ENCODE assay signal across 10 cellular contexts in the genomic region with DNA sequence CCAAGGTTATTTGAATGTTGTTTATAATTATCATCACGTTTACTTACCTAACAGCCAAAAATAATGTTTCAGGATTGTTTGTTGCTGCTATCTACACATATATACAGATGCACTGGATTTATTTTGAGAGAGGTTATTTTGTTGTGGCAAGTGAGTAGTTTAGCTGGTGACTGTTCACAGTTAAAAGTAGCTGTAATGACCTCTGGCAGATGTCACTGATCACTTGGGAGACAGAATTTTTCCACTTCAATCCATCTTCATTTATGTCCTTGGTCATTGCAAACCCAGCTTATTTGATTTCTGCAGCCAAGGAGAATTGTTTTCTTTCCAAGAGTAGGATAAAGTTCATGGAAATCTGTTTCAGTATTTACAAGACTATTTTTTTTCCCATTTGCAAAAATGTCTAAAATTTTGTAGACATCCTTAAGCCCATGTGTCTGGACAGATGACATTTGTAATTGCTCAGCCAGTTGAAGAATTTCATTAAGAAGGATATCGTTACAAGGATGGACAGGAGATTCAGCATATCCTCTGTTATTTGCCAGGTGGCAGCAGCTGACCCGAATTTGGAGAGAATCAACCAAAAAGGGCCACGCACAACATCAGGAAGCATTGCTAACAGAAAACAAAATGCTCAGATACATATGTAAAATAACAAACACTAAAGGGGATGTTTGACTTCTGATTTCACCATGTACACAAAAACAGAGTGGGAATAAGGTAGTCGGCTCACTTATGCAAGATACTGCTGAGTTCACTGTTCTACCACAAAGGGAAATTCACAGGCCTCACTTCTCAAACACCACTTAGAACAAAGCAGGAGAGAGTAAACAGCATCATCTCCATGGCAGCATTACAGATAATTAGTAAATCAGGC.
DNase-seq lines count a peak whose midpoint lies in the region; ATAC-seq and TF ChIP-seq lines count a peak whose summit lies in the region.
"Had no signal": no experiment of that assay in that cellular context is flagged by ENCODE, and none has a peak within 500 bp of the region (broad histone marks: within the 10 kb centered on the region; RNA-seq: fewer than 3 reads in every experiment).

No MANE protein-coding gene starts in this region.

- H3T11ph ChIP-seq in H9 (ENCODE audit: low read length), result no peak overlapping the region

- H3K4me2 ChIP-seq in H9 (ENCODE audit: insufficient read depth, insufficient read length, low read length), result no peak overlapping the region
- H3K4me2 ChIP-seq: PC-9 had no signal

- no peak for TF ChIP-seq CTCF in H9 (conservative IDR thresholded peaks at IDR 0.05)

- no peak overlapping the region for H3K23ac ChIP-seq in H9 (ENCODE audit: insufficient read length, low read depth, low read length)

- peaks cover 63% of the 10 kb centered on the region for H3K36me3 Mint-ChIP-seq in activated T-helper 17 cell treated with anti-CD3 and anti-CD28 coated beads, Interleukin-2, amount 50 U/mL, for 72 hours (ENCODE audit: low read depth)
- no peaks in the 10 kb centered on the region for H3K36me3 Mint-ChIP-seq in H9 (ENCODE audit: insufficient read depth in 1 of 3, low read depth in 3 of 3)

- no peak overlapping the region for H2AFZ ChIP-seq in H9 (ENCODE audit: low read length)
- H2AFZ ChIP-seq: GM23248, PC-9 had no signal

- no peak overlapping the region for H4K91ac ChIP-seq in H9 (ENCODE audit: insufficient read length, low read depth, low read length)

- no peaks in the 10 kb centered on the region for H3K27me3 ChIP-seq in H9 (ENCODE audit: insufficient read depth, low read length)

- H3K9me3 ChIP-seq in H9 (ENCODE audit: control insufficient read depth, low read depth, low read length), result no peaks in the 10 kb centered on the region

- H2BK20ac ChIP-seq in H9 (ENCODE audit: low read depth, low read length, poor library complexity, severe bottlenecking), result no peak overlapping the region

- DNase-seq in G401 (ENCODE audit: low spot score) (peak; percentile 85), NCI-H2029 treated with DMSO at 0.1 percent for 48 hours (lab: John Stamatoyannopoulos, UW) (peak; percentile 61), medulla oblongata (ENCODE audit: extremely low spot score) (peak; percentile 17), H9 (no peak), HPDE6-E6E7 (ENCODE audit: extremely low spot score) (no peak)
- DNase-seq: GM23248, PC-9 had no signal

- H3K27me3 Mint-ChIP-seq in activated T-helper 17 cell treated with anti-CD3 and anti-CD28 coated beads, Interleukin-2, amount 50 U/mL, for 72 hours, result no peaks in the 10 kb centered on the region
- no peaks in the 10 kb centered on the region for H3K27me3 Mint-ChIP-seq in H9 (ENCODE audit: low read depth)

- no peak overlapping the region for H3K9ac ChIP-seq in H9 (ENCODE audit: extremely low read depth, insufficient read length, low read length)
- H3K9ac ChIP-seq: GM23248 had no signal

- no CpG with 5 or more reads among the region's 5 CpGs for WGBS in H9 (ENCODE audit: extremely low coverage, insufficient read length, low lambda C conversion rate)

- H2BK12ac ChIP-seq in H9 (ENCODE audit: insufficient read length, low read depth, low read length), result no peak overlapping the region

- H3K9me3 Mint-ChIP-seq in activated T-helper 17 cell treated with anti-CD3 and anti-CD28 coated beads, Interleukin-2, amount 50 U/mL, for 72 hours, result no peaks in the 10 kb centered on the region
- no peaks in the 10 kb centered on the region for H3K9me3 Mint-ChIP-seq in H9

- ATAC-seq in activated T-helper 17 cell treated with anti-CD3 and anti-CD28 coated beads, Interleukin-2, amount 50 U/mL, for 72 hours (replicated peaks), result peak; percentile 91
- ATAC-seq in GM18520 (IDR thresholded peaks at IDR 0.05; ENCODE audit: unreplicated experiment) (no peak), HG03460 (IDR thresholded peaks at IDR 0.05; ENCODE audit: unreplicated experiment) (no peak)

- no peak overlapping the region for H2BK5ac ChIP-seq in H9 (ENCODE audit: insufficient read length, low read length)

- H3K27ac Mint-ChIP-seq in activated T-helper 17 cell treated with anti-CD3 and anti-CD28 coated beads, Interleukin-2, amount 50 U/mL, for 72 hours, result peak overlapping the region; percentile 95
- no peak overlapping the region; a peak in 1 of 7 replicates for H3K27ac Mint-ChIP-seq in H9

- H3K79me2 ChIP-seq in H9 (ENCODE audit: insufficient read depth, low read length), result no peaks in the 10 kb centered on the region

- in situ Hi-C loops in G401 (cut with HindIII; ENCODE audit: low sequenced_read_pairs), result no loop called here

- H3K56ac ChIP-seq in H9 (ENCODE audit: insufficient read length, low read depth, low read length), result no peak overlapping the region

- H3K4ac ChIP-seq in H9 (ENCODE audit: low read depth, low read length), result no peak overlapping the region

- no peak overlapping the region for H2BK15ac ChIP-seq in H9 (ENCODE audit: low read depth, low read length)

- H3K23me2 ChIP-seq in H9 (ENCODE audit: insufficient read length, low read depth, low read length, poor library complexity, severe bottlenecking), result no peaks in the 10 kb centered on the region

- H4K8ac ChIP-seq in H9 (replicated peaks; ENCODE audit: insufficient read length, low read depth, low read length), result no peak overlapping the region

- H3K4me1 ChIP-seq in H9 (ENCODE audit: insufficient read depth, low read length), result no peaks in the 10 kb centered on the region

- no peak overlapping the region for H3K27ac ChIP-seq in H9 (ENCODE audit: insufficient read length, low read depth, low read length)
- H3K27ac ChIP-seq: GM23248, PC-9 had no signal

- peak overlapping the region; percentile 69 for H3K4me3 Mint-ChIP-seq in activated T-helper 17 cell treated with anti-CD3 and anti-CD28 coated beads, Interleukin-2, amount 50 U/mL, for 72 hours
- H3K4me3 Mint-ChIP-seq in H9, result no peak overlapping the region

- H2BK120ac ChIP-seq in H9 (ENCODE audit: low read depth, low read length, poor library complexity, severe bottlenecking), result no peak overlapping the region

- H4K20me1 ChIP-seq in H9 (ENCODE audit: control insufficient read depth, insufficient read depth, insufficient read length), result no peaks in the 10 kb centered on the region

- H3K14ac ChIP-seq in H9 (ENCODE audit: insufficient read depth, low read length), result no peak overlapping the region

- H2AK5ac ChIP-seq in H9 (ENCODE audit: insufficient read length, low read length), result no peak overlapping the region

- no peaks in the 10 kb centered on the region for H3K79me1 ChIP-seq in H9 (ENCODE audit: insufficient read depth, low read depth, low read length, poor library complexity, severe bottlenecking)

- peaks cover 28% of the 10 kb centered on the region for H3K4me1 Mint-ChIP-seq in activated T-helper 17 cell treated with anti-CD3 and anti-CD28 coated beads, Interleukin-2, amount 50 U/mL, for 72 hours
- H3K4me1 Mint-ChIP-seq in H9, result peaks cover 5 to 9% of the 10 kb centered on the region in 2 experiments; a peak in 3 of 4 replicates

- H4K5ac ChIP-seq in H9 (ENCODE audit: insufficient read length, low read depth, low read length), result no peak overlapping the region

- no peak overlapping the region for H3K18ac ChIP-seq in H9 (ENCODE audit: insufficient read length, low read depth, low read length)

Comparison
In these comparisons a context has a peak if more than half of its experiments do, and no peak if none do; other contexts are left out.
1. DNase-seq: peak in G401 (single experiment), NCI-H2029 treated with DMSO at 0.1 percent for 48 hours (single experiment) and medulla oblongata (single experiment); none in H9 (single experiment) and HPDE6-E6E7 (single experiment).